28 cellular contexts compared by ENCODE assay signal in genomic region chr12:31645944-31646343, GRCh38. TPM values are rescaled to one million over a fixed set of nuclear protein-coding genes. Genes with fewer than 3 reads are reported as not detected.
DNase-seq lines count a peak whose midpoint lies in the region; ATAC-seq, FAIRE-seq and TF ChIP-seq lines count a peak whose summit lies in the region.
"Had no signal": no experiment of that assay in that cellular context is flagged by ENCODE, and none has a peak within 500 bp of the region (broad histone marks: within the 10 kb centered on the region; RNA-seq: fewer than 3 reads in every experiment).

No MANE protein-coding gene starts in this region.

- no peak overlapping the region for H3K9ac ChIP-seq in GM12878 (ENCODE audit: control insufficient read depth, insufficient read depth, low read length)

- H3K36me3 Mint-ChIP-seq in mesothelial cell of epicardium = no peaks in the 10 kb centered on the region
- H3K36me3 Mint-ChIP-seq: activated naive CD8-positive, alpha-beta T cell; CD4-positive, CD25-positive, alpha-beta regulatory T cell; naive thymus-derived CD4-positive, alpha-beta T cell had no signal

- BruUV-seq in GM12878 (replicated peaks; lab: Mats Ljungman, UMichigan) = no TSS peak

- SMC1A ChIA-PET in GM12878 (lab: Charles Lee; ENCODE audit: uncharacterized antibody, unreplicated experiment) = interaction anchor here (1.5 kb wide), 1 partner anchor 243 kb away, joined by 6 read pairs; no protein-coding TSS in a partner anchor

- TF ChIP-seq POLR2A in GM12878 (IDR thresholded peaks at IDR 0.05; ENCODE audit: low read depth, low read length) (no peak), gastroesophageal sphincter (IDR thresholded peaks at IDR 0.05) (no peak)

- CTCF ChIA-PET in GM12878 (lab: Yijun Ruan, JAX) = interaction anchor here (1.1 kb wide), 1 partner anchor 415 kb away, joined by 3 read pairs; no protein-coding TSS in a partner anchor

- H3K27me3 ChIP-seq in GM12878 (replicated peaks in 1 of 2; ENCODE audit: control insufficient read depth in 2 of 2, insufficient read depth in 2 of 2, low read length in 1 of 2) (no peaks in the 10 kb centered on the region), gastroesophageal sphincter (no peaks in the 10 kb centered on the region), MG63 (no peaks in the 10 kb centered on the region)
- H3K27me3 ChIP-seq: ascending aorta, suprapubic skin, vagina had no signal

- no peaks in the 10 kb centered on the region for H4K20me1 ChIP-seq in GM12878 (ENCODE audit: control insufficient read depth, insufficient read depth)

- 39% methylated on average over 4 of the region's 4 CpGs for WGBS in GM12878 (ENCODE audit: insufficient coverage, insufficient replicate concordance, low lambda C conversion rate, missing lambda C conversion rate)
- WGBS in gastroesophageal sphincter (ENCODE audit: low coverage in 1 of 2), 2 donors = 53 to 63% methylated on average over 4 of the region's 4 CpGs

- TF ChIP-seq CTCF in GM12878 (IDR thresholded peaks at IDR 0.05 in 2 of 3, conservative IDR thresholded peaks at IDR 0.05 in 1 of 3; ENCODE audit: control insufficient read depth in 2 of 3, extremely low read depth in 1 of 3, insufficient read depth in 1 of 3, low read depth in 3 of 3, low read length in 3 of 3) = no peak
- no peak for TF ChIP-seq CTCF in mesothelial cell of epicardium (IDR thresholded peaks at IDR 0.05; ENCODE audit: unreplicated experiment)
- no peak for TF ChIP-seq CTCF in gastroesophageal sphincter (IDR thresholded peaks at IDR 0.05)

- TF ChIP-seq RAD21 in GM12878 (IDR thresholded peaks at IDR 0.05; ENCODE audit: insufficient read depth, low read depth, low read length) = no peak

- RAD21 ChIA-PET in GM12878 (lab: Charles Lee; ENCODE audit: unreplicated experiment) = no interaction called here

- no peak overlapping the region for H3K4me3 Mint-ChIP-seq in mesothelial cell of epicardium
- H3K4me3 Mint-ChIP-seq: activated naive CD8-positive, alpha-beta T cell; activated T-helper 17 cell treated with anti-CD3 and anti-CD28 coated beads, Interleukin-2, amount 50 U/mL, for 72 hours; CD4-positive, CD25-positive, alpha-beta regulatory T cell; naive thymus-derived CD4-positive, alpha-beta T cell had no signal

- TF ChIP-seq EP300 in GM12878 (IDR thresholded peaks at IDR 0.05; ENCODE audit: borderline replicate concordance in 1 of 2, control insufficient read depth in 1 of 2, low read depth in 2 of 2, low read length in 2 of 2) = no peak
- TF ChIP-seq EP300 in gastroesophageal sphincter (IDR thresholded peaks at IDR 0.05) = no peak

- H3K27ac ChIP-seq in GM12878 (ENCODE audit: control insufficient read depth, insufficient read depth) = no peak overlapping the region
- H3K27ac ChIP-seq in gastroesophageal sphincter = no peak overlapping the region
- H3K27ac ChIP-seq: ascending aorta, HL-60, SK-N-MC, suprapubic skin, vagina had no signal

- DNase-seq in Ammon's horn (ENCODE audit: low spot score) = peak; percentile 35
- peak; percentile 57 for DNase-seq in KBM-7
- DNase-seq in GM12878 (ENCODE audit: low read depth, low spot score) = no peak
- DNase-seq in mesothelial cell of epicardium (ENCODE audit: low spot score in 2 of 2, unreplicated experiment in 2 of 2) = no peak
- no peak for DNase-seq in MG63
- no peak for DNase-seq in NCI-H82 (lab: John Stamatoyannopoulos, UW)
- DNase-seq: activated CD8-positive, alpha-beta memory T cell treated with anti-CD3 and anti-CD28 coated beads, Interleukin-2, amount 50 U/mL, for 4 hours; CD4-positive, CD25-positive, alpha-beta regulatory T cell; central memory CD4-positive, alpha-beta T cell; DMS 273 treated with DMSO at 0.1 percent for 48 hours; foreskin fibroblast; hypothalamus; kidney; naive thymus-derived CD4-positive, alpha-beta T cell; NCI-H146 had no signal

- H3K4me1 Mint-ChIP-seq in mesothelial cell of epicardium = peaks cover 13% of the 10 kb centered on the region
- H3K4me1 Mint-ChIP-seq: activated T-helper 17 cell treated with anti-CD3 and anti-CD28 coated beads, Interleukin-2, amount 50 U/mL, for 72 hours had no signal

- intact Hi-C loops in GM12878 (cut with micrococcal nuclease; ENCODE audit: unreplicated experiment) = no loop called here

- H3K79me2 ChIP-seq in GM12878 (ENCODE audit: control insufficient read depth, insufficient read depth, low read length) = no peaks in the 10 kb centered on the region

- H3K27ac Mint-ChIP-seq in mesothelial cell of epicardium = peak overlapping the region; percentile 58
- H3K27ac Mint-ChIP-seq: activated naive CD8-positive, alpha-beta T cell; activated T-helper 17 cell treated with anti-CD3 and anti-CD28 coated beads, Interleukin-2, amount 50 U/mL, for 72 hours; CD4-positive, CD25-positive, alpha-beta regulatory T cell; naive thymus-derived CD4-positive, alpha-beta T cell; progenitor cell of endocrine pancreas had no signal

- in situ Hi-C loops in KBM-7 (cut with MboI; ENCODE audit: low pct_unique_long_range_greater_than_20kb, low sequenced_read_pairs) (loop anchor here (25.0 kb wide), 2 partner anchors 234 to 384 kb away; no protein-coding TSS in a partner anchor), GM12878 (cut with MboI) (loop anchor here (5.0 to 10.0 kb wide), 2 partner anchors 394 to 791 kb away; no protein-coding TSS in a partner anchor)

- H3K9me3 ChIP-seq in GM12878 (replicated peaks; ENCODE audit: control insufficient read depth, insufficient read depth, low read length) (no peaks in the 10 kb centered on the region), gastroesophageal sphincter (no peaks in the 10 kb centered on the region), MG63 (no peaks in the 10 kb centered on the region)
- H3K9me3 ChIP-seq: ascending aorta, suprapubic skin, vagina had no signal

- POLR2A ChIA-PET in GM12878 (lab: Charles Lee) = interaction anchor here (0.7 kb wide), 1 partner anchor 175 kb away, joined by 4 read pairs; no protein-coding TSS in a partner anchor

- H3K4me1 ChIP-seq in GM12878 (ENCODE audit: control insufficient read depth, insufficient read depth, low read length) = no peaks in the 10 kb centered on the region
- no peaks in the 10 kb centered on the region for H3K4me1 ChIP-seq in gastroesophageal sphincter
- H3K4me1 ChIP-seq: ascending aorta, vagina had no signal

- peak overlapping the region; percentile 43 for H2AFZ ChIP-seq in GM12878 (ENCODE audit: control insufficient read depth, low read depth, low read length)

- FAIRE-seq in GM12878 (lab: Jason Lieb, UNC) = no peak
- FAIRE-seq: G401.6, GM18507, H54, kidney had no signal

- ATAC-seq in GM12878 = no peak; the same call in 2 of the 3 replicates
- ATAC-seq in gastroesophageal sphincter = no peak
- ATAC-seq in HG03095 (IDR thresholded peaks at IDR 0.05; ENCODE audit: unreplicated experiment) = no peak
- ATAC-seq: activated T-helper 17 cell treated with anti-CD3 and anti-CD28 coated beads, Interleukin-2, amount 50 U/mL, for 72 hours; naive thymus-derived CD4-positive, alpha-beta T cell had no signal

- H3K27me3 Mint-ChIP-seq in mesothelial cell of epicardium (ENCODE audit: low read depth) = no peaks in the 10 kb centered on the region
- H3K27me3 Mint-ChIP-seq: activated naive CD8-positive, alpha-beta T cell; activated T-helper 17 cell treated with anti-CD3 and anti-CD28 coated beads, Interleukin-2, amount 50 U/mL, for 72 hours; naive thymus-derived CD4-positive, alpha-beta T cell; progenitor cell of endocrine pancreas had no signal

- H3K36me3 ChIP-seq in GM12878 (ENCODE audit: control insufficient read depth in 2 of 2, insufficient read depth in 2 of 2, low read length in 1 of 2) (no peaks in the 10 kb centered on the region), gastroesophageal sphincter (no peaks in the 10 kb centered on the region), MG63 (peaks cover 3% of the 10 kb centered on the region; the same call in 1 of the 2 replicates)
- H3K36me3 ChIP-seq: ascending aorta, suprapubic skin, vagina had no signal

- H3K4me3 ChIP-seq in GM12878 (no peak overlapping the region), gastroesophageal sphincter (no peak overlapping the region), MG63 (no peak overlapping the region)
- H3K4me3 ChIP-seq: ascending aorta, SK-N-MC, suprapubic skin, vagina had no signal

- no peaks in the 10 kb centered on the region for H3K9me3 Mint-ChIP-seq in mesothelial cell of epicardium
- H3K9me3 Mint-ChIP-seq: activated T-helper 17 cell treated with anti-CD3 and anti-CD28 coated beads, Interleukin-2, amount 50 U/mL, for 72 hours; CD4-positive, CD25-positive, alpha-beta regulatory T cell had no signal

- no peak overlapping the region for H3K4me2 ChIP-seq in GM12878 (ENCODE audit: control insufficient read depth, insufficient read depth)

RNA-seq across cellular contexts. Expression of gene ETFBKMT, which starts 13.5 kb away (rescaled TPM):
- total RNA-seq in GM12878 (2013; cell fraction: nucleolus; rRNA removed) = 0.77 and 1.4 TPM in 2 replicates
- total RNA-seq in GM12878 (2014; rRNA removed) (0.60 and 0.68 TPM in 2 replicates), GM12878 (2014; rRNA removed; fragmentation: Illumina TruSeq; extraction: Trizol) (0.37 and 0.63 TPM in 2 replicates), GM12878 (2021) (0.56 and 1.4 TPM in 2 replicates), mesothelial cell of epicardium (1.6 to 2.6 TPM (median 1.8 TPM) in 3 replicates), gastroesophageal sphincter (1 to 10 TPM; 2.4 to 6.1 (median 3.2) TPM)
- 0.38 TPM for polyA plus RNA-seq in GM12878 (2011; ENCODE audit: low read depth)
- polyA plus RNA-seq in GM12878 (2011; rRNA removed) (0.75 and 0.77 TPM in 2 replicates), GM12878 (2014; fragmentation: Illumina TruSeq; extraction: Trizol) (0.14 and 0.25 TPM in 2 replicates), GM12878 (2014; fragmentation: Nextera tagmentation; extraction: Ambion mirVana) (under 1 TPM; 0.49 to 0.79 TPM), GM12878 (2014; rRNA removed) (0.36 and 0.49 TPM in 2 replicates), GM12878 (2016; fragmentation: Nextera tagmentation; extraction: Ambion mirVana) (1 to 10 TPM in 1 of 2 experiments, under 1 TPM in 1; 0.84 to 1.1 TPM)
- 0.64 TPM in 2 replicates for polyA plus RNA-seq in GM12878 (2011; cell fraction: cytosol; rRNA removed)
- 0.27 and 0.32 TPM in 2 replicates for polyA plus RNA-seq in GM12878 (2011; cell fraction: nucleus; rRNA removed)
- 0.45 and 0.61 TPM in 2 replicates for polyA plus RNA-seq in GM12878 (2012)
- polyA minus RNA-seq in GM12878 (2011; rRNA and poly(A)+ RNA removed) = 0.46 and 0.66 TPM in 2 replicates
- not detected in 2 replicates for polyA minus RNA-seq in GM12878 (2011; cell fraction: cytosol; rRNA and poly(A)+ RNA removed)
- 0.24 and 1.3 TPM in 2 replicates for polyA minus RNA-seq in GM12878 (2011; cell fraction: nucleus; rRNA and poly(A)+ RNA removed)
- total RNA-seq in MG63 (2014; rRNA removed; shearing (Covaris generic); ENCODE audit: low replicate concordance) = 4.8 and 20.9 TPM in 2 replicates

RNA-seq across cellular contexts. Expression of gene DENND5B, which starts 55.0 kb away (rescaled TPM):
- 7.7 and 8.7 TPM in 2 replicates for total RNA-seq in GM12878 (2013; cell fraction: nucleolus; rRNA removed)
- 25.9 and 27.2 TPM in 2 replicates for total RNA-seq in GM12878 (2014; rRNA removed)
- 25.0 and 25.2 TPM in 2 replicates for total RNA-seq in GM12878 (2014; rRNA removed; fragmentation: Illumina TruSeq; extraction: Trizol)
- 27.8 and 32.5 TPM in 2 replicates for total RNA-seq in GM12878 (2021)
- 12.4 TPM for polyA plus RNA-seq in GM12878 (2011; ENCODE audit: low read depth)
- 0.27 and 0.39 TPM in 2 replicates for polyA plus RNA-seq in GM12878 (2011; rRNA removed)
- 0.27 and 0.30 TPM in 2 replicates for polyA plus RNA-seq in GM12878 (2011; cell fraction: cytosol; rRNA removed)
- polyA plus RNA-seq in GM12878 (2011; cell fraction: nucleus; rRNA removed) = 0.06 and 0.20 TPM in 2 replicates
- polyA plus RNA-seq in GM12878 (2012) = 13.0 and 13.2 TPM in 2 replicates
- polyA plus RNA-seq in GM12878 (2014; fragmentation: Illumina TruSeq; extraction: Trizol) = 25.6 and 31.5 TPM in 2 replicates
- 1 to 10 TPM; 5.0 to 5.9 TPM for polyA plus RNA-seq in GM12878 (2014; fragmentation: Nextera tagmentation; extraction: Ambion mirVana)
- polyA plus RNA-seq in GM12878 (2014; rRNA removed) = 14.6 and 16.1 TPM in 2 replicates
- 10 to 100 TPM; 11.6 to 25.2 TPM for polyA plus RNA-seq in GM12878 (2016; fragmentation: Nextera tagmentation; extraction: Ambion mirVana)
- polyA minus RNA-seq in GM12878 (2011; rRNA and poly(A)+ RNA removed) = 0.26 and 0.59 TPM in 2 replicates
- polyA minus RNA-seq in GM12878 (2011; cell fraction: cytosol; rRNA and poly(A)+ RNA removed) = 0.67 and 0.73 TPM in 2 replicates
- polyA minus RNA-seq in GM12878 (2011; cell fraction: nucleus; rRNA and poly(A)+ RNA removed) = 0.60 and 0.77 TPM in 2 replicates
- total RNA-seq in mesothelial cell of epicardium = 27.1 to 27.7 TPM (median 27.2 TPM) in 3 replicates
- 10 to 100 TPM; 14.7 to 40.8 (median 17.7) TPM for total RNA-seq in gastroesophageal sphincter
- total RNA-seq in MG63 (2014; rRNA removed; shearing (Covaris generic); ENCODE audit: low replicate concordance) = 8.7 and 14.5 TPM in 2 replicates
- polyA plus RNA-seq: naive thymus-derived CD4-positive, alpha-beta T cell had no signal

Comparison
In these comparisons a context has a peak if more than half of its experiments do, and no peak if none do; other contexts are left out.
1. DNase-seq: peak in Ammon's horn (single experiment) and KBM-7 (single experiment); none in GM12878 (single experiment), mesothelial cell of epicardium (0 of 2), MG63 (single experiment) and NCI-H82 (single experiment).